Comparison of ENCODE assay signal across 28 cellular contexts in the genomic region with DNA sequence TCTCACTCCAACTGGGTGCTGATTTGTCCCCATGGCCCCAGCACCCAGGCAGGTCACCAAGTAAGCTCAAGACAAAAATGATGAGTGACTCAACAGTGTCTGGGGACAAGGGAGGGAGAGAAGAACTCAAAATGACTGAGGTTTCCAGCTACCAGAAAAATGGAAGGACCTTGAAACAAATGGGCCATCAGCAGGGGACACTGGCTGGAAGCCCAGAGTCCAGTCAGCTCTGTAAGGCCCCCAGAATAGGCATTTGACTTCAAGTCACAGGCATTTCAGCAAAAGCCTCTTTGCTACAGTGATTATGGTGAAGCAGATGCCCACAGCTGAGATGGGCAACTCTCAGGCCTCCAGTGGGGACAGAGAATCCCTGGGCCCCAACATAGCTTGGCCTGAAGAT.
"Had no signal": no experiment of that assay in that cellular context is flagged by ENCODE, and none has a peak within 500 bp of the region (broad histone marks: within the 10 kb centered on the region; RNA-seq: fewer than 3 reads in every experiment).

No MANE protein-coding gene starts in this region.

- H3K27ac ChIP-seq: dorsolateral prefrontal cortex, esophagus muscularis mucosa, foreskin keratinocyte, gastroesophageal sphincter, heart left ventricle, hepatocyte, neutrophil, parathyroid adenoma, skin epidermis, suprapubic skin, transverse colon, upper lobe of right lung, uterus had no signal

- H3K27ac Mint-ChIP-seq: memory B cell; mesothelial cell of epicardium; naive B cell; natural killer cell treated with Interleukin-12 subunit alpha and Interleukin-12 subunit beta and Interleukin-15 and Interleukin-18, amount 100 ng/mL, for 72 hours; progenitor cell of endocrine pancreas; stimulated activated naive CD8-positive, alpha-beta T cell treated with anti-CD3 and anti-CD28 coated beads, Interleukin-15, amount 100 ng/mL, for 72 hours had no signal

- H3K9me3 ChIP-seq: esophagus muscularis mucosa, gastroesophageal sphincter, heart left ventricle, mucosa of descending colon, neutrophil, suprapubic skin, transverse colon, upper lobe of right lung, uterus had no signal

- H3K4me1 Mint-ChIP-seq: memory B cell; mesothelial cell of epicardium; stimulated activated naive CD8-positive, alpha-beta T cell treated with anti-CD3 and anti-CD28 coated beads, Interleukin-15, amount 100 ng/mL, for 72 hours had no signal

- ATAC-seq: foreskin keratinocyte; gastroesophageal sphincter; heart left ventricle; left lobe of liver; mucosa of descending colon; natural killer cell treated with Interleukin-12 subunit alpha and Interleukin-12 subunit beta and Interleukin-15 and Interleukin-18, amount 100 ng/mL, for 72 hours; sciatic nerve; stimulated activated naive CD8-positive, alpha-beta T cell treated with anti-CD3 and anti-CD28 coated beads, Interleukin-15, amount 100 ng/mL, for 72 hours; upper lobe of right lung had no signal

- H3K4me3 Mint-ChIP-seq: memory B cell; mesothelial cell of epicardium; naive B cell; natural killer cell treated with Interleukin-12 subunit alpha and Interleukin-12 subunit beta and Interleukin-15 and Interleukin-18, amount 100 ng/mL, for 72 hours; neural crest cell; stimulated activated naive CD8-positive, alpha-beta T cell treated with anti-CD3 and anti-CD28 coated beads, Interleukin-15, amount 100 ng/mL, for 72 hours had no signal

- H3K36me3 Mint-ChIP-seq: memory B cell; mesothelial cell of epicardium; naive B cell; natural killer cell treated with Interleukin-12 subunit alpha and Interleukin-12 subunit beta and Interleukin-15 and Interleukin-18, amount 100 ng/mL, for 72 hours had no signal

- H3K36me3 ChIP-seq: esophagus muscularis mucosa, gastroesophageal sphincter, heart left ventricle, neutrophil, suprapubic skin, transverse colon, upper lobe of right lung, uterus had no signal

- H3K4me3 ChIP-seq: dorsolateral prefrontal cortex, esophagus muscularis mucosa, gastroesophageal sphincter, heart left ventricle, hepatocyte, lung, mucosa of descending colon, skin epidermis, suprapubic skin, transverse colon, upper lobe of right lung, uterus had no signal

- H3K4me1 ChIP-seq: foreskin keratinocyte, gastroesophageal sphincter, suprapubic skin, transverse colon, upper lobe of right lung, uterus had no signal

- DNase-seq: effector CD4-positive, alpha-beta T cell; foreskin keratinocyte; heart left ventricle; mucosa of descending colon; naive B cell; stimulated activated CD4-positive, alpha-beta T cell treated with anti-CD3 and anti-CD28 coated beads, Interleukin-15, amount 100 ng/mL, for 24 hours; stimulated activated CD4-positive, alpha-beta T cell treated with anti-CD3 and anti-CD28 coated beads, Interleukin-2, amount 100 ng/mL, for 48 hours; stimulated activated naive CD4-positive, alpha-beta T cell; stimulated activated naive CD8-positive, alpha-beta T cell treated with anti-CD3 and anti-CD28 coated beads, Interleukin-15, amount 100 ng/mL, for 72 hours; transverse colon; uterus had no signal

- H3K27me3 ChIP-seq: hepatocyte, uterus had no signal
